ENCODE assay signal across 12 cellular contexts in genomic region chr3:54538346-54538745, GRCh38.
DNase-seq lines count a peak whose midpoint lies in the region; ATAC-seq, FAIRE-seq and TF ChIP-seq lines count a peak whose summit lies in the region.
"Had no signal": no experiment of that assay in that cellular context is flagged by ENCODE, and none has a peak within 500 bp of the region (broad histone marks: within the 10 kb centered on the region; RNA-seq: fewer than 3 reads in every experiment).

No MANE protein-coding gene starts in this region.

- H3K4me1 ChIP-seq in H1 (replicated peaks in 1 of 4; ENCODE audit: control insufficient read depth in 3 of 4, insufficient read depth in 4 of 4, low read length in 3 of 4) (peaks cover 0 to 1% (median 0%) of the 10 kb centered on the region in 4 experiments; a peak in 1 of 7 replicates), lower lobe of right lung (no peaks in the 10 kb centered on the region)

- no peak overlapping the region for H4K91ac ChIP-seq in H1 (replicated peaks; ENCODE audit: insufficient read length, low read length)

- H3K56ac ChIP-seq in H1 (replicated peaks; ENCODE audit: insufficient read length, low read depth, low read length): no peak overlapping the region

- no peak overlapping the region for H3K18ac ChIP-seq in H1 (ENCODE audit: extremely low read depth, low read length)

- no peak overlapping the region for H2BK12ac ChIP-seq in H1 (ENCODE audit: low read depth, low read length)

- no peak overlapping the region for H2BK20ac ChIP-seq in H1 (ENCODE audit: low read length)

- H3K27ac Mint-ChIP-seq in progenitor cell of endocrine pancreas: no peak overlapping the region
- H3K27ac Mint-ChIP-seq: nephron had no signal

- H2BK5ac ChIP-seq in H1 (ENCODE audit: low read depth, low read length): no peak overlapping the region

- H3K79me1 ChIP-seq in H1 (ENCODE audit: low read depth, low read length): no peaks in the 10 kb centered on the region

- intact Hi-C loops in lower lobe of right lung (cut with DNase I): no loop called here

- peak; percentile 14 to 23 for DNase-seq in NCI-H524 (lab: John Stamatoyannopoulos, UW)
- no peak for DNase-seq in NCI-H524 treated with DMSO at 0.1 percent for 48 hours (lab: John Stamatoyannopoulos, UW)
- DNase-seq in NAMALWA (ENCODE audit: low spot score): peak; percentile 2
- peak; percentile 19 to 54 for DNase-seq in H1 (ENCODE audit: low read depth in 1 of 2, low spot score in 2 of 2)
- no peak for DNase-seq in progenitor cell of endocrine pancreas (ENCODE audit: low spot score, unreplicated experiment)
- DNase-seq in activated effector memory CD4-positive, alpha-beta T cell treated with anti-CD3 and anti-CD28 coated beads, Interleukin-2, amount 50 U/mL, for 16 hours: no peak
- no peak for DNase-seq in epidermal melanocyte (ENCODE audit: insufficient read length, low spot score)
- DNase-seq in lower lobe of right lung: no peak
- DNase-seq: activated CD8-positive, alpha-beta memory T cell treated with anti-CD3 and anti-CD28 coated beads for 24 hours had no signal

- no peak overlapping the region for H2BK120ac ChIP-seq in H1 (replicated peaks; ENCODE audit: low read depth, low read length)

- H2BK15ac ChIP-seq in H1 (ENCODE audit: low read length): peak overlapping the region; percentile 49; the same call in 1 of the 2 replicates

- FAIRE-seq in H1 (lab: Jason Lieb, UNC): peak; percentile 78
- FAIRE-seq: A204.1, GM19239 had no signal

- no peak overlapping the region for H3K4me2 ChIP-seq in H1 (ENCODE audit: insufficient read depth in 1 of 2, low read depth in 2 of 2, low read length in 2 of 2)

- H3K4me3 Mint-ChIP-seq in progenitor cell of endocrine pancreas (ENCODE audit: low read depth): no peak overlapping the region
- H3K4me3 Mint-ChIP-seq: nephron had no signal

- H3K79me2 ChIP-seq in H1 (ENCODE audit: control insufficient read depth in 1 of 2, insufficient read depth in 2 of 2, low read length in 2 of 2): no peaks in the 10 kb centered on the region

- H3K36me3 Mint-ChIP-seq in progenitor cell of endocrine pancreas (ENCODE audit: insufficient read depth): no peaks in the 10 kb centered on the region

- no peak overlapping the region for H4K5ac ChIP-seq in H1 (ENCODE audit: insufficient read length, low read depth, low read length)

- TF ChIP-seq POLR2A in H1 (IDR thresholded peaks at IDR 0.05; ENCODE audit: control extremely low read depth in 1 of 2, low read depth in 2 of 2, low read length in 2 of 2): no peak

- no peaks in the 10 kb centered on the region for H3K9me3 ChIP-seq in H1 (ENCODE audit: insufficient read depth in 2 of 2, low read depth in 1 of 2, low read length in 1 of 2)
- no peaks in the 10 kb centered on the region for H3K9me3 ChIP-seq in lower lobe of right lung

- H3K23me2 ChIP-seq in H1 (ENCODE audit: low read depth, low read length): peaks cover 2% of the 10 kb centered on the region; the same call in 1 of the 2 replicates

- CTCF ChIA-PET in H1 (lab: Charles Lee; ENCODE audit: partially characterized antibody): interaction anchor here (0.7 to 4.2 kb wide), 36 partner anchors 8 to 542 kb away, joined by 3 to 23 read pairs (median 4); no protein-coding TSS in a partner anchor

- peak; percentile 54 to 80 (median 67) for TF ChIP-seq CTCF in H1 (IDR thresholded peaks at IDR 0.05; ENCODE audit: control extremely low read depth in 1 of 3, insufficient read depth in 1 of 3, low read depth in 1 of 3, low read length in 3 of 3)
- TF ChIP-seq CTCF in progenitor cell of endocrine pancreas (IDR thresholded peaks at IDR 0.05; ENCODE audit: unreplicated experiment): peak; percentile 38
- TF ChIP-seq CTCF in lower lobe of right lung (IDR thresholded peaks at IDR 0.05): no peak

- H3K27me3 Mint-ChIP-seq in progenitor cell of endocrine pancreas: peaks cover 19% of the 10 kb centered on the region

- H3K27ac ChIP-seq in H1 (ENCODE audit: low read depth, low read length): no peak overlapping the region
- no peak overlapping the region for H3K27ac ChIP-seq in lower lobe of right lung

- H2AK5ac ChIP-seq in H1 (ENCODE audit: low read depth, low read length): no peak overlapping the region

- no peaks in the 10 kb centered on the region for H4K20me1 ChIP-seq in H1 (replicated peaks in 1 of 2; ENCODE audit: control insufficient read depth in 1 of 2, insufficient read depth in 2 of 2, low read length in 2 of 2)

- H3K4ac ChIP-seq in H1 (replicated peaks; ENCODE audit: insufficient read length, low read depth, low read length): no peak overlapping the region

- H3K27me3 ChIP-seq in H1 (replicated peaks in 1 of 4; ENCODE audit: control insufficient read depth in 3 of 4, extremely low read depth in 1 of 4, insufficient read depth in 3 of 4, low read length in 3 of 4) (no peaks in the 10 kb centered on the region), lower lobe of right lung (ENCODE audit: low read depth) (no peaks in the 10 kb centered on the region)

- H3K36me3 ChIP-seq in H1 (ENCODE audit: control insufficient read depth in 2 of 4, insufficient read depth in 4 of 4, low read length in 3 of 4): no peaks in the 10 kb centered on the region
- H3K36me3 ChIP-seq in lower lobe of right lung: no peaks in the 10 kb centered on the region

- H3K9me3 Mint-ChIP-seq in progenitor cell of endocrine pancreas (ENCODE audit: low read depth): no peaks in the 10 kb centered on the region
- H3K9me3 Mint-ChIP-seq: nephron had no signal

- H4K8ac ChIP-seq in H1 (ENCODE audit: extremely low read depth, insufficient read depth, low read length): no peak overlapping the region

- POLR2A ChIA-PET in H1 (lab: Charles Lee; ENCODE audit: partially characterized antibody): interaction anchor here (1.0 to 5.9 kb wide), 3 partner anchors 13 to 91 kb away, joined by 3 to 49 read pairs (median 4); no protein-coding TSS in a partner anchor

- H3K14ac ChIP-seq in H1 (ENCODE audit: insufficient read length): no peak overlapping the region

- TF ChIP-seq RAD21 in H1 (IDR thresholded peaks at IDR 0.05 in 1 of 2, conservative IDR thresholded peaks at IDR 0.05 in 1 of 2; ENCODE audit: low read depth in 2 of 2, low read length in 2 of 2): peak; percentile 64 to 84

- 72% methylated on average over 5 of the region's 5 CpGs; no CpG with 5 or more reads in 1 of the 2 experiments for WGBS in H1 (ENCODE audit: extremely low coverage in 1 of 2, insufficient coverage in 1 of 2, insufficient read length in 1 of 2, insufficient replicate concordance in 2 of 2, low coverage in 1 of 2, low lambda C conversion rate in 2 of 2, missing lambda C conversion rate in 1 of 2), 2 experiments

- H3K9ac ChIP-seq in H1 (replicated peaks in 1 of 4; ENCODE audit: extremely low read depth in 1 of 4, low read depth in 3 of 4, low read length in 3 of 4): no peak overlapping the region

- no peak overlapping the region for H3K23ac ChIP-seq in H1 (ENCODE audit: insufficient read length)

- H3K4me3 ChIP-seq in H1 (ENCODE audit: extremely low read depth in 1 of 4, insufficient read depth in 2 of 4, low read depth in 3 of 4, low read length in 4 of 4): no peak overlapping the region
- H3K4me3 ChIP-seq in lower lobe of right lung: no peak overlapping the region

- no peak for TF ChIP-seq EP300 in H1 (IDR thresholded peaks at IDR 0.05; ENCODE audit: borderline replicate concordance in 1 of 2, low read depth in 2 of 2, low read length in 2 of 2)

- peak overlapping the region; percentile 64; the same call in 1 of the 2 replicates for H2AFZ ChIP-seq in H1 (ENCODE audit: low read length)

- ATAC-seq in lower lobe of right lung: no peak

- peaks cover 2% of the 10 kb centered on the region for H3K4me1 Mint-ChIP-seq in progenitor cell of endocrine pancreas (ENCODE audit: low read depth)
- H3K4me1 Mint-ChIP-seq: nephron had no signal

TF ChIP-seq in H1, 55 proteins besides CTCF, POLR2A, EP300 and RAD21 (continues in another document):
- TF ChIP-seq NANOG (IDR thresholded peaks at IDR 0.05; ENCODE audit: insufficient read depth, low read depth, low read length, poor library complexity, severe bottlenecking) (no peak), CEBPB (IDR thresholded peaks at IDR 0.05; ENCODE audit: low read depth, low read length) (no peak)

Comparison
In these comparisons a context has a peak if more than half of its experiments do, and no peak if none do; other contexts are left out.
1. DNase-seq: peak in NCI-H524 (2 of 2), NAMALWA (single experiment) and H1 (2 of 2); none in NCI-H524 treated with DMSO at 0.1 percent for 48 hours (single experiment), progenitor cell of endocrine pancreas (single experiment), activated effector memory CD4-positive, alpha-beta T cell treated with anti-CD3 and anti-CD28 coated beads, Interleukin-2, amount 50 U/mL, for 16 hours (single experiment), epidermal melanocyte (single experiment) and lower lobe of right lung (single experiment).